ENCODE assay signal across 28 cellular contexts in the genomic region with DNA sequence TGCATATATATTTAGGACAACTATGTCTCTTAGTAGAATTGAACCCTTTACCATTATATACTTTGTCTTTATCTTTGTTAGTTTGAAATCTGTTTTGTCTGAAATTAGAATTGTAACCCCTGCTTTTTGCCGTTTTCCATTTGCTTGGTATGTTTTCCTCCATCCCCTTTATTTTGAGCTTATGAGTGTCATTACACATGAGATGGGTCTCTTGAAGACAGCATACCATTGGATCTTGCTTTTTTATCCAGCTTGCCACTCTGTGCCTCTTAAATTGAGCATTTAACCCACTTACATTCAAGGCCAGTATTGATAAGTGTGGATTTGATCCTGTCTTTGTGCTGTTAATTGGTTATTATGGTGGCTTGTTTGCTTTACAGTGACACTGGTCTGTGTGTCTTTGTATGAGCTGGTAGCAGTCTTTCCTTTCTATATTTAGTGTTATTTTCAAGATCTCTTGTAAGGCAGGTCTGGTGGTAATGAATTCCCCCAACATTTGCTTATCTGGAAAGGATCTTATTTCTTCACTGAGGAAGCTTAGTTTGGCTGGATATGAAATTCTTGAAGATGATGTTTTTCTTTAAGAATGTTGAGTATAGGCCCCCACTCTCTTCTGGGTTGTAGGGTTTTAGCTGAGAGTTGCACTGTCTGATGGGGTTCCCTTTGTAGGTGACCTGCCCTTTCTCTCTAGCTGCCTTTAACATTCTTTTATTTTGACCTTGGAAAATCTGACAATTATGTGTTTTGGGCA.
"Had no signal": no experiment of that assay in that cellular context is flagged by ENCODE, and none has a peak within 500 bp of the region (broad histone marks: within the 10 kb centered on the region; RNA-seq: fewer than 3 reads in every experiment).

No MANE protein-coding gene starts in this region.

- H3K4me3 ChIP-seq: dorsolateral prefrontal cortex, gastrocnemius medialis, heart left ventricle, hepatocyte, left lung, mucosa of descending colon, neural progenitor cell, right lobe of liver, thoracic aorta, tibial nerve, upper lobe of left lung had no signal

- DNase-seq: dorsolateral prefrontal cortex; effector CD8-positive, alpha-beta T cell; endodermal cell; foreskin fibroblast; gastrocnemius medialis; heart left ventricle; left cardiac atrium; left lung; mesenchymal stem cell; mucosa of descending colon; naive B cell; right lobe of liver; small intestine; stimulated activated CD4-positive, alpha-beta T cell treated with anti-CD3 and anti-CD28 coated beads, Interleukin-15, amount 100 ng/mL, for 24 hours; stimulated activated CD4-positive, alpha-beta T cell treated with anti-CD3 and anti-CD28 coated beads, Interleukin-2, amount 100 ng/mL, for 48 hours; stimulated activated naive B cell treated with anti-CD40 and anti-IgM and Interleukin-4, amounts not matched to agents 10 μg/mL and 1 μg/mL and 100 μg/mL, for 72 hours; upper lobe of left lung had no signal

- H3K36me3 ChIP-seq: gastrocnemius medialis, heart left ventricle, left lung, neural progenitor cell, right lobe of liver, thoracic aorta, tibial nerve, upper lobe of left lung had no signal

- H3K4me1 ChIP-seq: gastrocnemius medialis, left lung, neural progenitor cell, parathyroid adenoma had no signal

- H3K4me3 Mint-ChIP-seq: endodermal cell; mesothelial cell of epicardium; naive B cell; nephron; neural progenitor cell; stimulated activated naive B cell treated with anti-CD40 and anti-IgM and Interleukin-4, amounts not matched to agents 10 μg/mL and 1 μg/mL and 100 μg/mL, for 72 hours; stimulated activated naive CD8-positive, alpha-beta T cell treated with anti-CD3 and anti-CD28 coated beads, Interleukin-15, Interleukin-2, amounts not matched to agents 100 ng/mL and 50 ng/mL, for 24 hours had no signal

- H3K4me2 ChIP-seq: hepatocyte, neural progenitor cell had no signal

- H3K36me3 Mint-ChIP-seq: neural progenitor cell had no signal

- H2AFZ ChIP-seq: hepatocyte, neural progenitor cell, parathyroid adenoma had no signal

- H3K27me3 Mint-ChIP-seq: naive B cell, progenitor cell of endocrine pancreas had no signal

- H3K4me1 Mint-ChIP-seq: endodermal cell; mesothelial cell of epicardium; naive B cell; nephron; stimulated activated naive B cell treated with anti-CD40 and anti-IgM and Interleukin-4, amounts not matched to agents 10 μg/mL and 1 μg/mL and 100 μg/mL, for 72 hours had no signal

- ATAC-seq: esophagus mucosa; gastrocnemius medialis; heart left ventricle; left cardiac atrium; left lung; mucosa of descending colon; right lobe of liver; stimulated activated naive B cell treated with anti-CD40 and anti-IgM and Interleukin-4, amounts not matched to agents 10 μg/mL and 1 μg/mL and 100 μg/mL, for 72 hours had no signal

- H3K79me2 ChIP-seq: hepatocyte, parathyroid adenoma had no signal

- H3K9me3 ChIP-seq: gastrocnemius medialis, right lobe of liver had no signal

- H3K27ac ChIP-seq: dorsolateral prefrontal cortex, epithelial cell of prostate, gastrocnemius medialis, heart left ventricle, hepatocyte, left lung, neural progenitor cell, parathyroid adenoma, right lobe of liver, thoracic aorta, tibial nerve, upper lobe of left lung had no signal

- H3K27ac Mint-ChIP-seq: endodermal cell; mesothelial cell of epicardium; nephron; neural progenitor cell; progenitor cell of endocrine pancreas; stimulated activated naive B cell treated with anti-CD40 and anti-IgM and Interleukin-4, amounts not matched to agents 10 μg/mL and 1 μg/mL and 100 μg/mL, for 72 hours; stimulated activated naive CD8-positive, alpha-beta T cell treated with anti-CD3 and anti-CD28 coated beads, Interleukin-15, Interleukin-2, amounts not matched to agents 100 ng/mL and 50 ng/mL, for 24 hours had no signal

- H3K27me3 ChIP-seq: gastrocnemius medialis, heart left ventricle, hepatocyte, left lung, neural progenitor cell, right lobe of liver, tibial nerve, upper lobe of left lung had no signal
